Comparison of ENCODE assay signal across 1 cellular context in the genomic region with DNA sequence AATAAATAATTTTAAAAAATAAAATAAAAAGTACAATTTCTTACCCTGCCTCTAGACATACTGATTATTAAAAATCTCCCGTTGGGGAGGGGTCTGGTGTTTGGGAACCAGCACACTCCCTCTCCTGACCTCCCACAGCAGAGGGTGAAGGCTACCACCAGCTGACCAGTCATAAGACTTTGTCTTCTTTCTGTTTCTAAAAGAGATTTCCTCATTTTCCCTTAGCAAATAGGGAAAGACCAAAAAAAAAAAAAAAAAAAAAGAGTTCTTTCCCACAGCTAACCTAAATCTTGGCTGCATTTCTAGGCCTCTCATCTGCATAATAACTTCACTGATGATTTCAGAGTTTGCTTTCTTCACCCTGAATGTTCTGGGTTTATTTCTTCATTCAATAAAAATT.
A peak's percentile ranks its signal among the peaks of the same experiment; 100 is the strongest.
TF ChIP-seq lines count a peak whose summit lies in the region.

No MANE protein-coding gene starts in this region.

TF ChIP-seq in GM12878, 131 proteins besides CTCF, POLR2A, EP300 and RAD21:
- TF ChIP-seq FOS (IDR thresholded peaks at IDR 0.05; ENCODE audit: borderline replicate concordance, extremely low read depth, insufficient read length) (no peak), CREB1 (IDR thresholded peaks at IDR 0.05; ENCODE audit: low read depth) (no peak), SUZ12 (IDR thresholded peaks at IDR 0.05; ENCODE audit: unreplicated experiment) (no peak), RBBP5 (conservative IDR thresholded peaks at IDR 0.05) (no peak), CHD2 (IDR thresholded peaks at IDR 0.05; ENCODE audit: borderline replicate concordance, low read depth, low read length) (no peak), LARP7 (IDR thresholded peaks at IDR 0.05) (no peak), ZNF384 (IDR thresholded peaks at IDR 0.05; ENCODE audit: borderline replicate concordance, low read depth, low read length) (peak; percentile 46; the same call in 1 of the 2 replicates)
- TF ChIP-seq, protein P1, sequence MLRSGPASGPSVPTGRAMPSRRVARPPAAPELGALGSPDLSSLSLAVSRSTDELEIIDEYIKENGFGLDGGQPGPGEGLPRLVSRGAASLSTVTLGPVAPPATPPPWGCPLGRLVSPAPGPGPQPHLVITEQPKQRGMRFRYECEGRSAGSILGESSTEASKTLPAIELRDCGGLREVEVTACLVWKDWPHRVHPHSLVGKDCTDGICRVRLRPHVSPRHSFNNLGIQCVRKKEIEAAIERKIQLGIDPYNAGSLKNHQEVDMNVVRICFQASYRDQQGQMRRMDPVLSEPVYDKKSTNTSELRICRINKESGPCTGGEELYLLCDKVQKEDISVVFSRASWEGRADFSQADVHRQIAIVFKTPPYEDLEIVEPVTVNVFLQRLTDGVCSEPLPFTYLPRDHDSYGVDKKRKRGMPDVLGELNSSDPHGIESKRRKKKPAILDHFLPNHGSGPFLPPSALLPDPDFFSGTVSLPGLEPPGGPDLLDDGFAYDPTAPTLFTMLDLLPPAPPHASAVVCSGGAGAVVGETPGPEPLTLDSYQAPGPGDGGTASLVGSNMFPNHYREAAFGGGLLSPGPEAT (IDR thresholded peaks at IDR 0.05; ENCODE audit: low read depth): no peak
- TF ChIP-seq, protein P2, sequence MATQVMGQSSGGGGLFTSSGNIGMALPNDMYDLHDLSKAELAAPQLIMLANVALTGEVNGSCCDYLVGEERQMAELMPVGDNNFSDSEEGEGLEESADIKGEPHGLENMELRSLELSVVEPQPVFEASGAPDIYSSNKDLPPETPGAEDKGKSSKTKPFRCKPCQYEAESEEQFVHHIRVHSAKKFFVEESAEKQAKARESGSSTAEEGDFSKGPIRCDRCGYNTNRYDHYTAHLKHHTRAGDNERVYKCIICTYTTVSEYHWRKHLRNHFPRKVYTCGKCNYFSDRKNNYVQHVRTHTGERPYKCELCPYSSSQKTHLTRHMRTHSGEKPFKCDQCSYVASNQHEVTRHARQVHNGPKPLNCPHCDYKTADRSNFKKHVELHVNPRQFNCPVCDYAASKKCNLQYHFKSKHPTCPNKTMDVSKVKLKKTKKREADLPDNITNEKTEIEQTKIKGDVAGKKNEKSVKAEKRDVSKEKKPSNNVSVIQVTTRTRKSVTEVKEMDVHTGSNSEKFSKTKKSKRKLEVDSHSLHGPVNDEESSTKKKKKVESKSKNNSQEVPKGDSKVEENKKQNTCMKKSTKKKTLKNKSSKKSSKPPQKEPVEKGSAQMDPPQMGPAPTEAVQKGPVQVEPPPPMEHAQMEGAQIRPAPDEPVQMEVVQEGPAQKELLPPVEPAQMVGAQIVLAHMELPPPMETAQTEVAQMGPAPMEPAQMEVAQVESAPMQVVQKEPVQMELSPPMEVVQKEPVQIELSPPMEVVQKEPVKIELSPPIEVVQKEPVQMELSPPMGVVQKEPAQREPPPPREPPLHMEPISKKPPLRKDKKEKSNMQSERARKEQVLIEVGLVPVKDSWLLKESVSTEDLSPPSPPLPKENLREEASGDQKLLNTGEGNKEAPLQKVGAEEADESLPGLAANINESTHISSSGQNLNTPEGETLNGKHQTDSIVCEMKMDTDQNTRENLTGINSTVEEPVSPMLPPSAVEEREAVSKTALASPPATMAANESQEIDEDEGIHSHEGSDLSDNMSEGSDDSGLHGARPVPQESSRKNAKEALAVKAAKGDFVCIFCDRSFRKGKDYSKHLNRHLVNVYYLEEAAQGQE (IDR thresholded peaks at IDR 0.05; ENCODE audit: low read depth, low read length): no peak
